In genomic region chrX:11349020-11349419, GRCh38 we compare ENCODE assay signal across 35 cellular contexts. TPM values are rescaled to one million over a fixed set of nuclear protein-coding genes. Genes with fewer than 3 reads are reported as not detected.
"Had no signal": no experiment of that assay in that cellular context is flagged by ENCODE, and none has a peak within 500 bp of the region (broad histone marks: within the 10 kb centered on the region; RNA-seq: fewer than 3 reads in every experiment).

No MANE protein-coding gene starts in this region.

- H3K4me1 ChIP-seq: neural progenitor cell, psoas muscle, suprapubic skin, testis, transverse colon, upper lobe of right lung, uterus had no signal

- H3K4me3 Mint-ChIP-seq: natural killer cell; nephron; neural progenitor cell; stimulated activated memory B cell treated with anti-CD40 and anti-IgM and Interleukin-4, amounts not matched to agents 10 μg/mL and 1 μg/mL and 100 μg/mL, for 72 hours; stimulated activated naive CD8-positive, alpha-beta T cell treated with anti-CD3 and anti-CD28 coated beads, Interleukin-15, amount 100 ng/mL, for 72 hours; type B pancreatic cell had no signal

- H2AFZ ChIP-seq: neural progenitor cell, parathyroid adenoma had no signal

- H3K9ac ChIP-seq: neural progenitor cell, parathyroid adenoma had no signal

- H3K27me3 Mint-ChIP-seq: progenitor cell of endocrine pancreas; stimulated activated memory B cell treated with anti-CD40 and anti-IgM and Interleukin-4, amounts not matched to agents 10 μg/mL and 1 μg/mL and 100 μg/mL, for 72 hours; stimulated activated naive CD8-positive, alpha-beta T cell treated with anti-CD3 and anti-CD28 coated beads, Interleukin-15, amount 100 ng/mL, for 72 hours; type B pancreatic cell had no signal

- H3K36me3 ChIP-seq: neural progenitor cell, ovary, spleen, suprapubic skin, tibial artery, transverse colon, upper lobe of right lung, uterus had no signal

- H3K79me2 ChIP-seq: parathyroid adenoma had no signal

- H3K4me2 ChIP-seq: neural progenitor cell, smooth muscle cell had no signal

- ATAC-seq: natural killer cell; psoas muscle; right cardiac atrium; sciatic nerve; stimulated activated memory B cell treated with anti-CD40 and anti-IgM and Interleukin-4, amounts not matched to agents 10 μg/mL and 1 μg/mL and 100 μg/mL, for 72 hours; stimulated activated naive CD8-positive, alpha-beta T cell treated with anti-CD3 and anti-CD28 coated beads, Interleukin-15, amount 100 ng/mL, for 72 hours; stimulated activated naive CD8-positive, alpha-beta T cell treated with anti-CD3 and anti-CD28 coated beads, Interleukin-15, Interleukin-2, amounts not matched to agents 100 U/mL and 50 U/mL, for 24 hours; upper lobe of right lung had no signal

- H3K4me1 Mint-ChIP-seq: natural killer cell; nephron; stimulated activated naive CD8-positive, alpha-beta T cell treated with anti-CD3 and anti-CD28 coated beads, Interleukin-15, amount 100 ng/mL, for 72 hours had no signal

- H3K27me3 ChIP-seq: neural progenitor cell, ovary, suprapubic skin, testis, tibial artery, transverse colon, upper lobe of right lung, uterus had no signal

- H3K36me3 Mint-ChIP-seq: natural killer cell; neural progenitor cell; stimulated activated memory B cell treated with anti-CD40 and anti-IgM and Interleukin-4, amounts not matched to agents 10 μg/mL and 1 μg/mL and 100 μg/mL, for 72 hours; type B pancreatic cell had no signal

- H3K27ac Mint-ChIP-seq: natural killer cell; nephron; neural progenitor cell; progenitor cell of endocrine pancreas; stimulated activated memory B cell treated with anti-CD40 and anti-IgM and Interleukin-4, amounts not matched to agents 10 μg/mL and 1 μg/mL and 100 μg/mL, for 72 hours; stimulated activated naive CD8-positive, alpha-beta T cell treated with anti-CD3 and anti-CD28 coated beads, Interleukin-15, amount 100 ng/mL, for 72 hours; type B pancreatic cell had no signal

- H3K9me3 Mint-ChIP-seq: natural killer cell; nephron; neural progenitor cell; stimulated activated memory B cell treated with anti-CD40 and anti-IgM and Interleukin-4, amounts not matched to agents 10 μg/mL and 1 μg/mL and 100 μg/mL, for 72 hours; stimulated activated naive CD8-positive, alpha-beta T cell treated with anti-CD3 and anti-CD28 coated beads, Interleukin-15, amount 100 ng/mL, for 72 hours; type B pancreatic cell had no signal

- H3K4me3 ChIP-seq: neural progenitor cell, ovary, psoas muscle, skin epidermis, smooth muscle cell, spleen, suprapubic skin, testis, tibial artery, transverse colon, upper lobe of right lung, uterus had no signal

- DNase-seq: natural killer cell; occipital lobe; ovary; posterior cingulate gyrus; psoas muscle; right cardiac atrium; spleen; stimulated activated CD4-positive, alpha-beta T cell treated with anti-CD3 and anti-CD28 coated beads, Interleukin-12 subunit alpha, Interleukin-12 subunit beta, amount 100 ng/mL, for 4 hours; stimulated activated CD4-positive, alpha-beta T cell treated with anti-CD3 and anti-CD28 coated beads, Interleukin-1b, Interleukin-23, amount 100 ng/mL, for 48 hours; stimulated activated CD4-positive, alpha-beta T cell treated with anti-CD3 and anti-CD28 coated beads, Interleukin-4, amount 100 ng/mL, for 1 hour; stimulated activated CD4-positive, alpha-beta T cell treated with anti-CD3 and anti-CD28 coated beads, Interleukin-4, amount 100 ng/mL, for 4 hours; stimulated activated CD8-positive, alpha-beta memory T cell treated with anti-CD3 and anti-CD28 coated beads, Interleukin-4, amount 100 ng/mL, for 48 hours; stimulated activated naive CD4-positive, alpha-beta T cell; stimulated activated naive CD8-positive, alpha-beta T cell treated with anti-CD3 and anti-CD28 coated beads, Interleukin-15, amount 100 ng/mL, for 72 hours; stimulated activated naive CD8-positive, alpha-beta T cell treated with anti-CD3 and anti-CD28 coated beads, Interleukin-15, Interleukin-2, amounts not matched to agents 100 U/mL and 50 U/mL, for 24 hours; substantia nigra; testis; tibial artery; transverse colon; upper lobe of right lung; uterus had no signal

- H3K27ac ChIP-seq: neural progenitor cell, ovary, parathyroid adenoma, psoas muscle, skin epidermis, spleen, suprapubic skin, testis, upper lobe of right lung had no signal

- H3K9me3 ChIP-seq: ovary, psoas muscle, spleen, suprapubic skin, testis, tibial artery, transverse colon, upper lobe of right lung, uterus had no signal

RNA-seq across cellular contexts. Expression of gene AMELX, which starts 55.8 kb away (rescaled TPM):
- total RNA-seq: natural killer cell, occipital lobe, osteoblast, ovary, progenitor cell of endocrine pancreas, psoas muscle, renal cortical epithelial cell, right cardiac atrium, sciatic nerve, smooth muscle cell, spleen, suprapubic skin, testis, transverse colon, upper lobe of right lung, urinary bladder, uterus had no signal
- polyA plus RNA-seq: neural cell, ovary, psoas muscle, right cardiac atrium, smooth muscle cell, spleen, urinary bladder had no signal
